1 cellular context compared by ENCODE assay signal in the genomic region with DNA sequence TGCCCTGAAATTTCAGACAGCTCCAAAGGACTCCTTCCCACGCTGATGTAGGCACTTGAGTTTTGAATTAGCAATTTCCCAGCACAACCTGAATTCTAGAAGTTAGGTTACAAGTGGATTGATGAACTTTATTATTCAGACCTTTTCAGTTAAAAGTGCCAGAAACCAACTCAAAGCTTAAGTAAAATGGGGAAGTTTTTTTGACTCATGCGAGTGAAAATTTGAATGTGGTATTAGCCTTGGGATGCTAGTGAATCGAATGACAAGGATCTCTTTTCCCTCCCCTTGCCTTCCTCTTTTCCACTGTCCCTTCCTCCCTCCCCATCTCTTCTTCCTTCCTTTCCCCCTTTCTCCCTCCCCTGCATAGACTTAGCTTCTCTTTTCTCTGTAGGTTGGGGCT.
TF ChIP-seq lines count a peak whose summit lies in the region.

No MANE protein-coding gene starts in this region.

TF ChIP-seq in GM23338, 12 proteins besides CTCF, POLR2A, EP300 and RAD21 (continued from another document):
- no peak for TF ChIP-seq ZNF462 (CRISPR knock-in tag; IDR thresholded peaks at IDR 0.05)
- no peak for TF ChIP-seq CREB1 (CRISPR knock-in tag; IDR thresholded peaks at IDR 0.05; ENCODE audit: low read depth)
- TF ChIP-seq EZH2 (IDR thresholded peaks at IDR 0.05; ENCODE audit: low read depth, unreplicated experiment): no peak
